In the genomic region with DNA sequence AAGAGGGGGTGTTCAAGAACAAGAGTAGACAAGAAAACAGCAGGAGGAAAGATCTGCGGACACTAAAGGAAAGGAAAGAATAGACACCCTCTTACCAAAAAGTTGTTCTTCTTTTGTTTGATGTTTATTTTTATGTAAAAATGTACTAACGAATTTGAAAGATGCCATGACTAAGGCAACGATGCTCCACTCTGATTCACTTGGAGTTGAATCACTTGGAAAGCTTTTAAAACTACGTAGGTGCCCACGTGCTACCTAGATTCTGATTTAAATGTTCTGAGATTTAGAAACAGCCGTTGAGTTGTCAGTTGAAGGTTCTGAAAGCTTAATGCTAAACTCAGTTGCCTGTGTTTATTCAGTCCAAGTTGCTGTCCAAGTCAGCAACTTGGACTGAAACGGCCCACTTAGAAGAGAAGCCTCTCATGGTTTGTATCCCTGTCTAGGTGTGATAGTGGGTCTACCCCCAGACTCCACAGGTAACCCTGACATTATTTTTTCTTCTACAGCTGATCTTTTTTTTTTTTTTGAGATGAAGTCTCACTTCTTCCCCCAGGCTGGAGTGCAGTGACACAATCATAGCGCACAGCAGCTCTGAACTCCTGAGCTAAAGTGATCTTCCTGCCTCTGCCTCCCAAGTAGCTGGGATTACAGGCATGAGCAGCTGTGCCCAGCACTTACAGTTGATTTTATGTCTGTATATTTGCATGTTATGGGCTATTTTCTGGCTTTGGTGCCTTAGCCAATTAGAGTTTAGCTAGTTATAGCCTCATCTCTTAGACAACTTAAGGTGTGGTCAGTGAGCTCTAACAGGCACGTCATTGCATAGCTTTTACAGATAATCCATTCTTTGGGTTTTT, we compare ENCODE assay signal across 8 cellular contexts. TPM values are rescaled to one million over a fixed set of nuclear protein-coding genes. Genes with fewer than 3 reads are reported as not detected.
A peak's percentile ranks its signal among the peaks of the same experiment; 100 is the strongest.
DNase-seq lines count a peak whose midpoint lies in the region; ATAC-seq and TF ChIP-seq lines count a peak whose summit lies in the region.

No MANE protein-coding gene starts in this region.

- H3K4me1 Mint-ChIP-seq in natural killer cell treated with Interleukin-12 subunit alpha and Interleukin-12 subunit beta and Interleukin-15 and Interleukin-18, amount 100 ng/mL, for 72 hours (ENCODE audit: low read depth in 2 of 2) = peaks cover 44 to 51% of the 10 kb centered on the region in 2 donors

- H3K36me3 Mint-ChIP-seq in natural killer cell treated with Interleukin-12 subunit alpha and Interleukin-12 subunit beta and Interleukin-15 and Interleukin-18, amount 100 ng/mL, for 72 hours = no peaks in the 10 kb centered on the region

- no peaks in the 10 kb centered on the region for H3K27me3 Mint-ChIP-seq in natural killer cell treated with Interleukin-12 subunit alpha and Interleukin-12 subunit beta and Interleukin-15 and Interleukin-18, amount 100 ng/mL, for 72 hours

- no peaks in the 10 kb centered on the region for H3K27me3 ChIP-seq in HAP-1 (ENCODE audit: low read depth)

- H3K4me3 Mint-ChIP-seq in natural killer cell treated with Interleukin-12 subunit alpha and Interleukin-12 subunit beta and Interleukin-15 and Interleukin-18, amount 100 ng/mL, for 72 hours = peak overlapping the region; percentile 97

- peak; percentile 74 for DNase-seq in ACHN
- peak; percentile 37 to 46 for DNase-seq in HAP-1 (ENCODE audit: low spot score in 2 of 2)
- DNase-seq in natural killer cell treated with Interleukin-12 subunit alpha and Interleukin-12 subunit beta and Interleukin-15 and Interleukin-18, amount 100 ng/mL, for 72 hours (ENCODE audit: low spot score) = no peak
- no peak for DNase-seq in ecto neural progenitor cell (ENCODE audit: low spot score)

- peak overlapping the region; percentile 94 for H3K27ac ChIP-seq in VCaP

- H3K36me3 ChIP-seq in HAP-1 (replicated peaks) = no peaks in the 10 kb centered on the region

- no peak for TF ChIP-seq CTCF in VCaP (conservative IDR thresholded peaks at IDR 0.05)

- peak; percentile 53 for ATAC-seq in esophagus mucosa
- ATAC-seq in natural killer cell treated with Interleukin-12 subunit alpha and Interleukin-12 subunit beta and Interleukin-15 and Interleukin-18, amount 100 ng/mL, for 72 hours = no peak
- no peak for ATAC-seq in GM18909 (IDR thresholded peaks at IDR 0.05; ENCODE audit: poor library complexity, unreplicated experiment)
- no peak for ATAC-seq in HG03045 (IDR thresholded peaks at IDR 0.05; ENCODE audit: unreplicated experiment)

- H3K4me1 ChIP-seq in HAP-1 = peaks cover 16% of the 10 kb centered on the region

- peak overlapping the region; percentile 86 for H3K4me3 ChIP-seq in HAP-1

- in situ Hi-C loops in ACHN (cut with HindIII; ENCODE audit: low pct_ligation_motif_present, low pct_unique_long_range_greater_than_20kb, low sequenced_read_pairs) (no loop called here), HAP-1 (cut with MboI; ENCODE audit: low sequenced_read_pairs) (no loop called here)

- H3K9me3 ChIP-seq in HAP-1 = no peaks in the 10 kb centered on the region

- peak overlapping the region; percentile 97 to 100 for H3K27ac Mint-ChIP-seq in natural killer cell treated with Interleukin-12 subunit alpha and Interleukin-12 subunit beta and Interleukin-15 and Interleukin-18, amount 100 ng/mL, for 72 hours

- H3K9me3 Mint-ChIP-seq in natural killer cell treated with Interleukin-12 subunit alpha and Interleukin-12 subunit beta and Interleukin-15 and Interleukin-18, amount 100 ng/mL, for 72 hours = no peaks in the 10 kb centered on the region

RNA-seq across cellular contexts. Expression of a gene that starts 1.4 kb away (rescaled TPM):
- total RNA-seq in esophagus mucosa = 8.6 TPM
- total RNA-seq in natural killer cell treated with Interleukin-12 subunit alpha and Interleukin-12 subunit beta and Interleukin-15 and Interleukin-18, amount 100 ng/mL, for 72 hours = 10 to 100 TPM; 12.2 to 13.8 TPM

RNA-seq across cellular contexts. Expression of a gene that starts 38.2 kb away (rescaled TPM):
- total RNA-seq in esophagus mucosa = 15.4 TPM
- 10 to 100 TPM; 40.5 to 69.8 TPM for total RNA-seq in natural killer cell treated with Interleukin-12 subunit alpha and Interleukin-12 subunit beta and Interleukin-15 and Interleukin-18, amount 100 ng/mL, for 72 hours

Comparison
In these comparisons a context has a peak if more than half of its experiments do, and no peak if none do; other contexts are left out.
1. DNase-seq: peak in ACHN (single experiment) and HAP-1 (2 of 2); none in natural killer cell treated with Interleukin-12 subunit alpha and Interleukin-12 subunit beta and Interleukin-15 and Interleukin-18, amount 100 ng/mL, for 72 hours (single experiment) and ecto neural progenitor cell (single experiment).